Comparison of ENCODE assay signal across 1 cellular context in the genomic region with DNA sequence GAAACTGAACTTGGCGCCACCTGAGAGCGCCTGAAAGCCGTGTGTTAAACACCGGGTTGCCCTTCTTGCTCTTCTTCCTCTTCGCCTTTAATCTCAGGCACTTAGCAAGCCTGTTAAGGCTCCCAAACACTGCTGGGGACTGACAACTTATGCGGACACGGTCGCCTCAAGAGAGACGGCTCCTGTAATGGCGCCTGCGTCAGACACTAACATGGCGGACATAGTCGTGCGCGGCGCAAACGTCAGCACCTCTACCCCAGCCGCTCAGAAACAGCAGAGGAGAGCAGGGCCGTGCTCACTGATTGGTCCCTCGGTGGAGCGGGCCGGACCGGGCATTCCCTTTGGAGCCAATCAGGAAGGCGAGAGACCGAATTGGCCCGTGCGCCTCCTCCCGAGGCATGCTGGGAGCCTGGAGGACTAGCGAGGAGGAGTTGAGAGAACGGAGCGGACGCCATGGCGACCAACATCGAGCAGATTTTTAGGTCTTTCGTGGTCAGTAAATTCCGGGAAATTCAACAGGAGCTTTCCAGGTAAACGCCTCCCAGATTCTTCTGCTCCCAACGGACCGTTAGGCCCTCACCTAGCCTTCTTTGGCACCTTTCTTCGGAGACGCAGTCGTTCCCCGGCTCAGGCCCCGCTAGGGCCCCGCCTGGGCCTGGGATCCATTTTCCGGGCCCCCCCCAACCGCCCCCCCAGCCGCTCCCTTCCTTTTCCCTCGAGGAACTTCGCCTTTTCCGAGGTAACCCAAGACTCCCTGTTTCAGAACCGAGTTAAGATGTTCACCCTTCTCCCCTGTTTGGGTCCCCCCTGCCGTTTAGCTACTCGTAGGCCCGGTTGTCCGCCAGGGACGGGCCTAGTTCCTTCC.
TF ChIP-seq lines count a peak whose summit lies in the region.

TSS of gene SON (plus strand) at position 399 of the 865 bp plus-strand sequence. CDS start at position 454, 55 bp downstream.

TF ChIP-seq in GM23338, 12 proteins besides CTCF, POLR2A, EP300 and RAD21 (continued from another document):
- peak; percentile 82 for TF ChIP-seq POLR2AphosphoS5 (IDR thresholded peaks at IDR 0.05; ENCODE audit: low read depth)
